In genomic region chr21:25127811-25128210, GRCh38 we compare ENCODE assay signal across 39 cellular contexts.
"Had no signal": no experiment of that assay in that cellular context is flagged by ENCODE, and none has a peak within 500 bp of the region (broad histone marks: within the 10 kb centered on the region; RNA-seq: fewer than 3 reads in every experiment).

No MANE protein-coding gene starts in this region.

- H3K27ac Mint-ChIP-seq: activated naive CD4-positive, alpha-beta T cell treated with anti-CD3 and anti-CD28 coated beads for 36 hours; activated naive CD4-positive, alpha-beta T cell treated with anti-CD3 and anti-CD28 coated beads, Interleukin-2, amount 10 ng/mL, durations not matched to agents 7 days and 5 days; activated naive CD4-positive, alpha-beta T cell treated with anti-CD3 and anti-CD28 coated beads, Interleukin-2, amount 50 U/mL, for 24 hours; activated naive CD4-positive, alpha-beta T cell treated with anti-CD3 and anti-CD28 coated beads, Interleukin-2, amount 50 U/mL, for 72 hours; activated naive CD8-positive, alpha-beta T cell; activated naive CD8-positive, alpha-beta T cell treated with anti-CD3 and anti-CD28 coated beads for 36 hours; activated naive CD8-positive, alpha-beta T cell treated with anti-CD3 and anti-CD28 coated beads, Interleukin-2, amount 10 ng/mL, durations not matched to agents 7 days and 5 days; activated naive CD8-positive, alpha-beta T cell treated with anti-CD3 and anti-CD28 coated beads, Interleukin-2, amount 50 U/mL, for 24 hours; activated T-cell treated with anti-CD3 and anti-CD28 coated beads, Interleukin-2, amount 50 U/mL, for 24 hours; activated T-cell treated with anti-CD3 and anti-CD28 coated beads, Interleukin-2, amount 50 U/mL, for 72 hours; activated T-helper 1 cell treated with anti-CD3 and anti-CD28 coated beads, Interleukin-12 subunit alpha, Interleukin-12 subunit beta, Interleukin-2, Interleukin-4 antibody, amounts not matched to agents 30 ng/mL and 10 ng/mL and 1 ng/mL, durations not matched to agents 14 hours and 24 hours and 36 hours; activated T-helper 17 cell treated with anti-CD3 and anti-CD28 coated beads, Interleukin-2, amount 50 U/mL, for 72 hours; activated T-helper 2 cell treated with anti-CD3 and anti-CD28 coated beads, Interferon-gamma antibody, Interleukin-2, Interleukin-4, amounts not matched to agents 10 μg/mL and 5 μg/mL and 100 μg/mL, durations not matched to agents 14 hours and 24 hours and 36 hours; brain had no signal

- ATAC-seq: activated naive CD4-positive, alpha-beta T cell treated with anti-CD3 and anti-CD28 coated beads, Interleukin-2, amount 50 U/mL, for 72 hours; activated naive CD8-positive, alpha-beta T cell treated with anti-CD3 and anti-CD28 coated beads, Interleukin-2, amount 50 U/mL, for 24 hours; activated T-cell treated with anti-CD3 and anti-CD28 coated beads, Interleukin-2, amount 50 U/mL, for 4 hours; activated T-cell treated with anti-CD3 and anti-CD28 coated beads, Interleukin-2, amount 50 U/mL, for 72 hours; activated T-helper 17 cell treated with anti-CD3 and anti-CD28 coated beads, Interleukin-2, amount 50 U/mL, for 72 hours; body of pancreas had no signal

- H3K9me3 Mint-ChIP-seq: activated naive CD4-positive, alpha-beta T cell treated with anti-CD3 and anti-CD28 coated beads for 36 hours; activated naive CD4-positive, alpha-beta T cell treated with anti-CD3 and anti-CD28 coated beads, Interleukin-2, amount 10 ng/mL, durations not matched to agents 7 days and 5 days; activated naive CD8-positive, alpha-beta T cell treated with anti-CD3 and anti-CD28 coated beads for 36 hours; activated naive CD8-positive, alpha-beta T cell treated with anti-CD3 and anti-CD28 coated beads, Interleukin-2, amount 10 ng/mL, durations not matched to agents 7 days and 5 days; activated T-cell treated with anti-CD3 and anti-CD28 coated beads, Interleukin-2, amount 50 U/mL, for 72 hours; activated T-helper 1 cell treated with anti-CD3 and anti-CD28 coated beads, Interleukin-12 subunit alpha, Interleukin-12 subunit beta, Interleukin-2, Interleukin-4 antibody, amounts not matched to agents 30 ng/mL and 10 ng/mL and 1 ng/mL, durations not matched to agents 14 hours and 24 hours and 36 hours had no signal

- H3K4me1 ChIP-seq: adrenal gland, ascending aorta, body of pancreas, breast epithelium had no signal

- H3K27me3 Mint-ChIP-seq: activated naive CD4-positive, alpha-beta T cell treated with anti-CD3 and anti-CD28 coated beads, Interleukin-2, amount 10 ng/mL, durations not matched to agents 7 days and 5 days; activated naive CD4-positive, alpha-beta T cell treated with anti-CD3 and anti-CD28 coated beads, Interleukin-2, amount 50 U/mL, for 24 hours; activated naive CD8-positive, alpha-beta T cell; activated naive CD8-positive, alpha-beta T cell treated with anti-CD3 and anti-CD28 coated beads for 36 hours; activated naive CD8-positive, alpha-beta T cell treated with anti-CD3 and anti-CD28 coated beads, Interleukin-2, amount 10 ng/mL, durations not matched to agents 7 days and 5 days; activated naive CD8-positive, alpha-beta T cell treated with anti-CD3 and anti-CD28 coated beads, Interleukin-2, amount 50 U/mL, for 24 hours; activated T-cell treated with anti-CD3 and anti-CD28 coated beads, Interleukin-2, amount 50 U/mL, for 24 hours; activated T-helper 17 cell treated with anti-CD3 and anti-CD28 coated beads, Interleukin-2, amount 50 U/mL, for 72 hours; central memory CD8-positive, alpha-beta T cell had no signal

- H3K36me3 ChIP-seq: adrenal gland, ascending aorta, brain microvascular endothelial cell, breast epithelium, cardiac muscle cell had no signal

- H3K4me3 Mint-ChIP-seq: activated naive CD4-positive, alpha-beta T cell treated with anti-CD3 and anti-CD28 coated beads for 36 hours; activated naive CD4-positive, alpha-beta T cell treated with anti-CD3 and anti-CD28 coated beads, Interleukin-2, amount 10 ng/mL, durations not matched to agents 7 days and 5 days; activated naive CD4-positive, alpha-beta T cell treated with anti-CD3 and anti-CD28 coated beads, Interleukin-2, amount 50 U/mL, for 24 hours; activated naive CD8-positive, alpha-beta T cell; activated naive CD8-positive, alpha-beta T cell treated with anti-CD3 and anti-CD28 coated beads for 36 hours; activated naive CD8-positive, alpha-beta T cell treated with anti-CD3 and anti-CD28 coated beads, Interleukin-2, amount 10 ng/mL, durations not matched to agents 7 days and 5 days; activated naive CD8-positive, alpha-beta T cell treated with anti-CD3 and anti-CD28 coated beads, Interleukin-2, amount 50 U/mL, for 24 hours; activated T-cell treated with anti-CD3 and anti-CD28 coated beads, Interleukin-2, amount 50 U/mL, for 24 hours; activated T-cell treated with anti-CD3 and anti-CD28 coated beads, Interleukin-2, amount 50 U/mL, for 4 hours; activated T-cell treated with anti-CD3 and anti-CD28 coated beads, Interleukin-2, amount 50 U/mL, for 72 hours; activated T-helper 1 cell treated with anti-CD3 and anti-CD28 coated beads, Interleukin-12 subunit alpha, Interleukin-12 subunit beta, Interleukin-2, Interleukin-4 antibody, amounts not matched to agents 30 ng/mL and 10 ng/mL and 1 ng/mL, durations not matched to agents 14 hours and 24 hours and 36 hours; activated T-helper 17 cell treated with anti-CD3 and anti-CD28 coated beads, Interleukin-2, amount 50 U/mL, for 72 hours; brain; central memory CD8-positive, alpha-beta T cell had no signal

- H3K9me3 ChIP-seq: adrenal gland, ascending aorta had no signal

- H3K4me1 Mint-ChIP-seq: activated naive CD4-positive, alpha-beta T cell treated with anti-CD3 and anti-CD28 coated beads, Interleukin-2, amount 10 ng/mL, durations not matched to agents 7 days and 5 days; activated naive CD4-positive, alpha-beta T cell treated with anti-CD3 and anti-CD28 coated beads, Interleukin-2, amount 50 U/mL, for 24 hours; activated naive CD8-positive, alpha-beta T cell treated with anti-CD3 and anti-CD28 coated beads for 36 hours; activated naive CD8-positive, alpha-beta T cell treated with anti-CD3 and anti-CD28 coated beads, Interleukin-2, amount 10 ng/mL, durations not matched to agents 7 days and 5 days; activated naive CD8-positive, alpha-beta T cell treated with anti-CD3 and anti-CD28 coated beads, Interleukin-2, amount 50 U/mL, for 24 hours; activated T-helper 17 cell treated with anti-CD3 and anti-CD28 coated beads, Interleukin-2, amount 50 U/mL, for 72 hours; central memory CD8-positive, alpha-beta T cell had no signal

- H3K4me3 ChIP-seq: adrenal gland, ascending aorta, body of pancreas, breast epithelium, cardiac muscle cell had no signal

- H3K27ac ChIP-seq: adrenal gland, ascending aorta, body of pancreas, brain microvascular endothelial cell, breast epithelium, cardiac muscle cell had no signal

- H3K36me3 Mint-ChIP-seq: activated naive CD4-positive, alpha-beta T cell treated with anti-CD3 and anti-CD28 coated beads, Interleukin-2, amount 10 ng/mL, durations not matched to agents 7 days and 5 days; activated naive CD4-positive, alpha-beta T cell treated with anti-CD3 and anti-CD28 coated beads, Interleukin-2, amount 50 U/mL, for 24 hours; activated naive CD4-positive, alpha-beta T cell treated with anti-CD3 and anti-CD28 coated beads, Interleukin-2, amount 50 U/mL, for 72 hours; activated naive CD8-positive, alpha-beta T cell; activated naive CD8-positive, alpha-beta T cell treated with anti-CD3 and anti-CD28 coated beads for 36 hours; activated naive CD8-positive, alpha-beta T cell treated with anti-CD3 and anti-CD28 coated beads, Interleukin-2, amount 10 ng/mL, durations not matched to agents 7 days and 5 days; brain had no signal

- DNase-seq: activated effector memory CD4-positive, alpha-beta T cell treated with anti-CD3 and anti-CD28 coated beads, Interleukin-2, amount 50 U/mL, for 16 hours; activated effector memory CD4-positive, alpha-beta T cell treated with Interleukin-2 at 50 U/mL for 16 hours; activated gamma-delta T cell; activated gamma-delta T cell treated with Interleukin-2 at 50 U/mL for 16 hours; activated naive CD4-positive, alpha-beta T cell; activated naive CD4-positive, alpha-beta T cell treated with anti-CD3 and anti-CD28 coated beads for 36 hours; activated naive CD4-positive, alpha-beta T cell treated with anti-CD3 and anti-CD28 coated beads, Interleukin-2, amount 10 ng/mL, durations not matched to agents 7 days and 5 days; activated naive CD4-positive, alpha-beta T cell treated with anti-CD3 and anti-CD28 coated beads, Interleukin-2, amount 50 U/mL, for 16 hours; activated naive CD4-positive, alpha-beta T cell treated with Interleukin-2 at 50 U/mL for 16 hours; activated naive CD8-positive, alpha-beta T cell treated with anti-CD3 and anti-CD28 coated beads for 36 hours; activated naive CD8-positive, alpha-beta T cell treated with anti-CD3 and anti-CD28 coated beads, Interleukin-2, amount 10 ng/mL, durations not matched to agents 7 days and 5 days; activated naive CD8-positive, alpha-beta T cell treated with anti-CD3 and anti-CD28 coated beads, Interleukin-2, amount 50 U/mL, for 24 hours; activated T-cell treated with anti-CD3 and anti-CD28 coated beads for 4 hours; activated T-cell treated with anti-CD3 and anti-CD28 coated beads, Interleukin-2, amount 50 U/mL, for 1 hour; activated T-cell treated with anti-CD3 and anti-CD28 coated beads, Interleukin-2, amount 50 U/mL, for 24 hours; activated T-cell treated with anti-CD3 and anti-CD28 coated beads, Interleukin-2, amount 50 U/mL, for 4 hours; activated T-cell treated with anti-CD3 and anti-CD28 coated beads, Interleukin-2, amount 50 U/mL, for 48 hours; activated T-cell treated with anti-CD3 and anti-CD28 coated beads, Interleukin-2, amount 50 U/mL, for 72 hours; adrenal gland; amniotic stem cell; amygdala; anterior cingulate cortex; aorta; body of pancreas; brain microvascular endothelial cell; caudate nucleus; central memory CD4-positive, alpha-beta T cell; cerebellar nuclear complex had no signal

- H3K27me3 ChIP-seq: adrenal gland, ascending aorta, body of pancreas, brain microvascular endothelial cell, breast epithelium, cardiac muscle cell had no signal
